Comparison of ENCODE assay signal across 25 cellular contexts in genomic region chr1:11602424-11602823, GRCh38. TPM values are rescaled to one million over a fixed set of nuclear protein-coding genes. Genes with fewer than 3 reads are reported as not detected.
"Had no signal": no experiment of that assay in that cellular context is flagged by ENCODE, and none has a peak within 500 bp of the region (broad histone marks: within the 10 kb centered on the region; RNA-seq: fewer than 3 reads in every experiment).

No MANE protein-coding gene starts in this region.

- H3K4me1 Mint-ChIP-seq: naive thymus-derived CD8-positive, alpha-beta T cell had no signal

- H3K4me1 ChIP-seq: colonic mucosa, esophagus muscularis mucosa, foreskin keratinocyte, gastroesophageal sphincter, heart right ventricle, lower lobe of right lung, pancreas, right lobe of liver, stomach, testis, tibial artery had no signal

- H3K27me3 ChIP-seq: colonic mucosa, pancreas, right lobe of liver, testis had no signal

- H3K4me3 ChIP-seq: colonic mucosa, esophagus muscularis mucosa, gastroesophageal sphincter, heart right ventricle, lower lobe of right lung, pancreas, right lobe of liver, stomach, testis, tibial artery had no signal

- H3K36me3 ChIP-seq: colonic mucosa, esophagus muscularis mucosa, gastroesophageal sphincter, heart right ventricle, lower lobe of right lung, neutrophil, pancreas, right lobe of liver, stomach, tibial artery had no signal

- H3K9me3 ChIP-seq: colonic mucosa, lower lobe of right lung, neutrophil, pancreas, right lobe of liver, testis had no signal

- H3K4me3 Mint-ChIP-seq: dendritic cell treated with granulocyte-macrophage colony-stimulating factor and Interleukin-4, amounts not matched to agents 40 ng/mL and 50 ng/mL, for 4 days; naive thymus-derived CD8-positive, alpha-beta T cell; nephron progenitor cell; type B pancreatic cell had no signal

- DNase-seq: colonic mucosa; effector memory CD4-positive, alpha-beta T cell; foreskin keratinocyte; heart right ventricle; hippocampal formation; left ventricle myocardium superior; lower lobe of right lung; naive thymus-derived CD8-positive, alpha-beta T cell; nephron progenitor cell; pancreas; right lobe of liver; small intestine; stimulated activated CD4-positive, alpha-beta T cell treated with anti-CD3 and anti-CD28 coated beads, Interleukin-1b, Interleukin-23, amount 100 ng/mL, for 48 hours; stimulated activated CD4-positive, alpha-beta T cell treated with anti-CD3 and anti-CD28 coated beads, Interleukin-4, amount 100 ng/mL, for 1 hour; stimulated activated CD8-positive, alpha-beta memory T cell treated with anti-CD3 and anti-CD28 coated beads, Interleukin-4, amount 100 ng/mL, for 48 hours; stimulated activated naive CD4-positive, alpha-beta T cell; stomach; testis; tibial artery had no signal

- H3K27ac Mint-ChIP-seq: dendritic cell treated with granulocyte-macrophage colony-stimulating factor and Interleukin-4, amounts not matched to agents 40 ng/mL and 50 ng/mL, for 4 days; nephron progenitor cell; type B pancreatic cell had no signal

- ATAC-seq: foreskin keratinocyte; gastroesophageal sphincter; heart right ventricle; left ventricle myocardium superior; lower lobe of right lung; naive thymus-derived CD8-positive, alpha-beta T cell; pancreas; right lobe of liver had no signal

- H3K9me3 Mint-ChIP-seq: dendritic cell treated with granulocyte-macrophage colony-stimulating factor and Interleukin-4, amounts not matched to agents 40 ng/mL and 50 ng/mL, for 4 days; type B pancreatic cell had no signal

- H3K27ac ChIP-seq: colonic mucosa, esophagus muscularis mucosa, foreskin keratinocyte, gastroesophageal sphincter, heart right ventricle, lower lobe of right lung, neutrophil, pancreas, right lobe of liver, stomach, testis, tibial artery had no signal

- H3K36me3 Mint-ChIP-seq: type B pancreatic cell had no signal

RNA-seq across cellular contexts. Expression of gene FBXO2, which starts 51.8 kb away (rescaled TPM):
- total RNA-seq: myocyte had no signal
